8 cellular contexts compared by ENCODE assay signal in the genomic region with DNA sequence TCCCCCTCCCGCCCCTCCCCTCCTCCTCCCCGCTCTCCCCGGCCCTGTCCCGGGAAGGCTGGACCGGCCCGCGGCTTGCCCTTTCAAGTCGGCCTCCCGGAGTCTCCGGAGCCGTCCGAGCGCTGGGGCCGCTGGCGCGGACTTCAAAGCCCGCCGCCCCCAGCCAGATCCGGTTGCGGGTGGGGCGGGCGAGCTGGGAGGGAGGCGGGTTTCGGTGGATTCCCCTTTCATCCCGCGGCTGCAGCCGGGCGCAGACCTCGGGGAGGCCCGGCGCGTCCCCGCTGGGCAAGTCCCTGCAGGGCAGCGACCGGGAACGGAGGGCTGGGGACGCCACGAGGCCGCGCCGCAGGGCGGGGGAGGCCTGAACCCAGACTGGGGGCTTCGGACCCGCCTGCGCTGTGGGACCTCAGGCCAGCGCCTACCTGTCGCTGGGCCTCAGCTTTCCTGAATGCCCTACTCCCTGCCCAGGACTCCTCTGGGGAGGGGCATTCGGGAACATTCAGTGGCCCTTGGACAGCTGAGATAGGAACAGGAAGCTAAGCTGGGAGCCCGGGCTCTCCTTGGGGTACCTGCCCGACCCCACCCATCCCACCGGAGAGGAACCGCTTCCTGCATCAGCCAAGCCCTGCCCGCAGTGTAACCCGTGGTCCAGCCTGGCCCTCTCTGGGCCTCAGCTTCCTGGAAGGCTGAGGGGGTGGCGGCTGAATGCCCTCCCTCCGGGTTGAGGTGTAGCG. TPM values are rescaled to one million over a fixed set of nuclear protein-coding genes. Genes with fewer than 3 reads are reported as not detected.
DNase-seq lines count a peak whose midpoint lies in the region; ATAC-seq and TF ChIP-seq lines count a peak whose summit lies in the region.

No MANE protein-coding gene starts in this region.

- no peaks in the 10 kb centered on the region for H3K27me3 Mint-ChIP-seq in activated T-helper 1 cell treated with anti-CD3 and anti-CD28 coated beads, Interleukin-12 subunit alpha, Interleukin-12 subunit beta, Interleukin-2, Interleukin-4 antibody, amounts not matched to agents 30 ng/mL and 10 ng/mL and 1 ng/mL, durations not matched to agents 14 hours and 24 hours and 36 hours (ENCODE audit: insufficient read depth)

- no peaks in the 10 kb centered on the region for H3K9me3 ChIP-seq in parathyroid adenoma (ENCODE audit: control insufficient read depth, low read length)
- H3K9me3 ChIP-seq in Karpas-422 (ENCODE audit: low read length): no peaks in the 10 kb centered on the region
- no peaks in the 10 kb centered on the region for H3K9me3 ChIP-seq in A673 (ENCODE audit: low read depth, low read length, poor library complexity, severe bottlenecking)

- no TSS peak for BruUV-seq in A673 (replicated peaks; lab: Mats Ljungman, UMichigan)

- no peak overlapping the region for H3K27ac ChIP-seq in parathyroid adenoma
- no peak overlapping the region for H3K27ac ChIP-seq in Karpas-422 (ENCODE audit: low read length)
- no peak overlapping the region for H3K27ac ChIP-seq in A673 (ENCODE audit: low read depth, low read length, poor library complexity, severe bottlenecking)

- CTCF ChIA-PET in A673 (lab: Charles Lee): no interaction called here

- H3K79me2 ChIP-seq in parathyroid adenoma (no peaks in the 10 kb centered on the region), Karpas-422 (ENCODE audit: low read length) (no peaks in the 10 kb centered on the region)

- H2AFZ ChIP-seq in parathyroid adenoma: peak overlapping the region; percentile 81
- H2AFZ ChIP-seq in Karpas-422 (ENCODE audit: low read length): no peak overlapping the region

- peak overlapping the region; percentile 55 for H3K4me3 Mint-ChIP-seq in activated T-helper 1 cell treated with anti-CD3 and anti-CD28 coated beads, Interleukin-12 subunit alpha, Interleukin-12 subunit beta, Interleukin-2, Interleukin-4 antibody, amounts not matched to agents 30 ng/mL and 10 ng/mL and 1 ng/mL, durations not matched to agents 14 hours and 24 hours and 36 hours

- H3K36me3 ChIP-seq in parathyroid adenoma (ENCODE audit: control insufficient read depth, insufficient read depth, low read length) (no peaks in the 10 kb centered on the region), Karpas-422 (ENCODE audit: insufficient read depth, low read length) (no peaks in the 10 kb centered on the region), A673 (ENCODE audit: insufficient read depth, low read length, poor library complexity, severe bottlenecking) (no peaks in the 10 kb centered on the region)

- no peaks in the 10 kb centered on the region for H4K20me1 ChIP-seq in Karpas-422 (ENCODE audit: insufficient read depth, low read depth, low read length)

- intact Hi-C loops in activated T-helper 1 cell treated with anti-CD3 and anti-CD28 coated beads, Interleukin-12 subunit alpha, Interleukin-12 subunit beta, Interleukin-2, Interleukin-4 antibody, amounts not matched to agents 30 ng/mL and 10 ng/mL and 1 ng/mL, durations not matched to agents 14 hours and 24 hours and 36 hours (cut with micrococcal nuclease): loop anchor here (1.0 to 2.0 kb wide), 3 partner anchors 8 to 17 kb away; no protein-coding TSS in a partner anchor
- intact Hi-C loops in Right ventricle myocardium superior (cut with DNase I) (no loop called here), A673 (cut with micrococcal nuclease; ENCODE audit: unreplicated experiment) (no loop called here)

- H3K4me2 ChIP-seq in parathyroid adenoma (ENCODE audit: low read length): peak overlapping the region; percentile 50
- no peak overlapping the region for H3K4me2 ChIP-seq in Karpas-422 (ENCODE audit: low read depth, low read length, poor library complexity, severe bottlenecking)

- no peaks in the 10 kb centered on the region for H3K9me3 Mint-ChIP-seq in activated T-helper 1 cell treated with anti-CD3 and anti-CD28 coated beads, Interleukin-12 subunit alpha, Interleukin-12 subunit beta, Interleukin-2, Interleukin-4 antibody, amounts not matched to agents 30 ng/mL and 10 ng/mL and 1 ng/mL, durations not matched to agents 14 hours and 24 hours and 36 hours

- POLR2A ChIA-PET in A673 (lab: Charles Lee; ENCODE audit: low non-redundant PET): no interaction called here

- H3K4me3 ChIP-seq in parathyroid adenoma (ENCODE audit: low read depth, low read length) (no peak overlapping the region), Karpas-422 (ENCODE audit: low read length) (no peak overlapping the region), A673 (ENCODE audit: low read depth, low read length, poor library complexity, severe bottlenecking) (no peak overlapping the region)

- H3K27me3 ChIP-seq in parathyroid adenoma (ENCODE audit: control insufficient read depth, insufficient read depth, low read length) (no peaks in the 10 kb centered on the region), Karpas-422 (ENCODE audit: low read length) (no peaks in the 10 kb centered on the region), A673 (replicated peaks; ENCODE audit: insufficient read depth, low read depth, low read length, poor library complexity) (no peaks in the 10 kb centered on the region)

- no peak for TF ChIP-seq CTCF in parathyroid adenoma (IDR thresholded peaks at IDR 0.05)
- TF ChIP-seq CTCF in A673 (conservative IDR thresholded peaks at IDR 0.05; ENCODE audit: low read depth, low read length): no peak

- ATAC-seq in GM21786 (IDR thresholded peaks at IDR 0.05; ENCODE audit: unreplicated experiment): peak; percentile 58
- peak; percentile 75 for ATAC-seq in Right ventricle myocardium superior (ENCODE audit: poor library complexity)
- no peak for ATAC-seq in GM21360 (IDR thresholded peaks at IDR 0.05; ENCODE audit: unreplicated experiment)
- ATAC-seq in GM21526 (IDR thresholded peaks at IDR 0.05; ENCODE audit: low FRiP score, unreplicated experiment): no peak

- peak; percentile 46 for DNase-seq in activated T-helper 1 cell treated with anti-CD3 and anti-CD28 coated beads, Interleukin-12 subunit alpha, Interleukin-12 subunit beta, Interleukin-2, Interleukin-4 antibody, amounts not matched to agents 30 ng/mL and 10 ng/mL and 1 ng/mL, durations not matched to agents 14 hours and 24 hours and 36 hours (ENCODE audit: low spot score)
- DNase-seq in Right ventricle myocardium superior: peak; percentile 75
- no peak for DNase-seq in Karpas-422
- DNase-seq in A673 (ENCODE audit: low spot score): no peak

- H3K4me1 Mint-ChIP-seq in activated T-helper 1 cell treated with anti-CD3 and anti-CD28 coated beads, Interleukin-12 subunit alpha, Interleukin-12 subunit beta, Interleukin-2, Interleukin-4 antibody, amounts not matched to agents 30 ng/mL and 10 ng/mL and 1 ng/mL, durations not matched to agents 14 hours and 24 hours and 36 hours (ENCODE audit: low read depth): peaks cover 34% of the 10 kb centered on the region

- H3K9ac ChIP-seq in parathyroid adenoma: no peak overlapping the region
- H3K9ac ChIP-seq in Karpas-422 (ENCODE audit: low read length): no peak overlapping the region

- H3K9me2 ChIP-seq in Karpas-422 (replicated peaks; ENCODE audit: insufficient read depth, low read length): no peaks in the 10 kb centered on the region

- no peaks in the 10 kb centered on the region for H3K4me1 ChIP-seq in parathyroid adenoma
- no peaks in the 10 kb centered on the region for H3K4me1 ChIP-seq in Karpas-422 (ENCODE audit: low read length)
- H3K4me1 ChIP-seq in A673 (ENCODE audit: insufficient read depth, low read length, poor library complexity, severe bottlenecking): peaks cover 13% of the 10 kb centered on the region

- peak overlapping the region; percentile 75 for H3K27ac Mint-ChIP-seq in activated T-helper 1 cell treated with anti-CD3 and anti-CD28 coated beads, Interleukin-12 subunit alpha, Interleukin-12 subunit beta, Interleukin-2, Interleukin-4 antibody, amounts not matched to agents 30 ng/mL and 10 ng/mL and 1 ng/mL, durations not matched to agents 14 hours and 24 hours and 36 hours

- H3K36me3 Mint-ChIP-seq in activated T-helper 1 cell treated with anti-CD3 and anti-CD28 coated beads, Interleukin-12 subunit alpha, Interleukin-12 subunit beta, Interleukin-2, Interleukin-4 antibody, amounts not matched to agents 30 ng/mL and 10 ng/mL and 1 ng/mL, durations not matched to agents 14 hours and 24 hours and 36 hours (ENCODE audit: low read depth): peaks cover 5% of the 10 kb centered on the region

RNA-seq across cellular contexts. Expression of gene C9orf50, which starts 23.4 kb away (rescaled TPM):
- total RNA-seq in activated T-helper 1 cell treated with anti-CD3 and anti-CD28 coated beads, Interleukin-12 subunit alpha, Interleukin-12 subunit beta, Interleukin-2, Interleukin-4 antibody, amounts not matched to agents 30 ng/mL and 10 ng/mL and 1 ng/mL, durations not matched to agents 14 hours and 24 hours and 36 hours: not detected in 2 replicates
- not detected for total RNA-seq in Right ventricle myocardium superior
- total RNA-seq in Karpas-422 (2014; rRNA removed; shearing (Covaris generic); ENCODE audit: low replicate concordance): not detected in 2 replicates
- total RNA-seq in A673 (2021): 0.28 TPM in 1 of 2 replicates, not detected in the other

RNA-seq across cellular contexts. Expression of gene NTMT1, which starts 28.4 kb away (rescaled TPM):
- 67.1 and 67.3 TPM in 2 replicates for total RNA-seq in activated T-helper 1 cell treated with anti-CD3 and anti-CD28 coated beads, Interleukin-12 subunit alpha, Interleukin-12 subunit beta, Interleukin-2, Interleukin-4 antibody, amounts not matched to agents 30 ng/mL and 10 ng/mL and 1 ng/mL, durations not matched to agents 14 hours and 24 hours and 36 hours
- total RNA-seq in Right ventricle myocardium superior: 66.7 TPM
- 22.4 and 31.1 TPM in 2 replicates for total RNA-seq in Karpas-422 (2014; rRNA removed; shearing (Covaris generic); ENCODE audit: low replicate concordance)
- 82.8 and 87.1 TPM in 2 replicates for total RNA-seq in A673 (2021)

RNA-seq across cellular contexts. Expression of gene ASB6, which starts 44.4 kb away (rescaled TPM):
- 24.0 TPM in 2 replicates for total RNA-seq in activated T-helper 1 cell treated with anti-CD3 and anti-CD28 coated beads, Interleukin-12 subunit alpha, Interleukin-12 subunit beta, Interleukin-2, Interleukin-4 antibody, amounts not matched to agents 30 ng/mL and 10 ng/mL and 1 ng/mL, durations not matched to agents 14 hours and 24 hours and 36 hours
- total RNA-seq in Right ventricle myocardium superior: 7.9 TPM
- total RNA-seq in Karpas-422 (2014; rRNA removed; shearing (Covaris generic); ENCODE audit: low replicate concordance): 10.6 and 16.3 TPM in 2 replicates
- total RNA-seq in A673 (2021): 30.4 and 36.5 TPM in 2 replicates

Comparison
In these comparisons a context has a peak if more than half of its experiments do, and no peak if none do; other contexts are left out.
1. ATAC-seq: peak in GM21786 (single experiment) and Right ventricle myocardium superior (single experiment); none in GM21360 (single experiment) and GM21526 (single experiment).
2. DNase-seq: peak in activated T-helper 1 cell treated with anti-CD3 and anti-CD28 coated beads, Interleukin-12 subunit alpha, Interleukin-12 subunit beta, Interleukin-2, Interleukin-4 antibody, amounts not matched to agents 30 ng/mL and 10 ng/mL and 1 ng/mL, durations not matched to agents 14 hours and 24 hours and 36 hours (single experiment) and Right ventricle myocardium superior (single experiment); none in Karpas-422 (single experiment) and A673 (single experiment).